1 cellular context compared by ENCODE assay signal in the genomic region with DNA sequence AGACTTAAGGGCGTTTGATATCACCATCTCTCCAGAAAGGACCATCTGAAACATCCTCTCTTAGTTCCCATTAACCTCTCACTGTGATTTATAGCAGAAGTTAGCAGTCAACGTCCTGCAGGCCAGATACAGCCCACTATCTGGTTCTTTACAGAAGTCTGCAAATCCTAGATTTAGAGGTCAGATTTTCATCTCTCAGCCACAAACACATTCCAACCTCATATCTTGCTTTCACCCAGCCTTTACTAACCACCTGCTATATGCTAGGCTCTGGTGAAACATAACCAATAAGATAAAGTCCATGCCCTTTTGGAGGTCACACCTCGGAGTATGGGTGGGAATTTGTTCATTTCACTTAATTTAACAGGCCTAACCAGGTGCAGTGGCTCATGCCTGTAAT.
TF ChIP-seq lines count a peak whose summit lies in the region.

No MANE protein-coding gene starts in this region.

TF ChIP-seq in K562, 482 proteins besides CTCF, POLR2A, EP300 and RAD21 (continued from another document and continues in another):
- TF ChIP-seq CHD7 (IDR thresholded peaks at IDR 0.05; ENCODE audit: low read depth, low read length) (no peak), BMI1 (IDR thresholded peaks at IDR 0.05; ENCODE audit: low read length) (no peak), ZNF707 (CRISPR knock-in tag; conservative IDR thresholded peaks at IDR 0.05) (no peak), ZNF140 (CRISPR knock-in tag; IDR thresholded peaks at IDR 0.05) (no peak), FOXA3 (CRISPR knock-in tag; conservative IDR thresholded peaks at IDR 0.05 in 1 of 2, IDR thresholded peaks at IDR 0.05 in 1 of 2) (no peak; a peak in 1 of 4 replicates), ZNF395 (CRISPR knock-in tag; IDR thresholded peaks at IDR 0.05) (peak; percentile 92), STAT5A (IDR thresholded peaks at IDR 0.05; ENCODE audit: borderline replicate concordance, low read length) (peak; percentile 87), CREB1 (IDR thresholded peaks at IDR 0.05) (no peak; the same call in 1 of the 2 replicates), CREB1 (CRISPR knock-in tag; IDR thresholded peaks at IDR 0.05) (no peak), YY1 (IDR thresholded peaks at IDR 0.05; ENCODE audit: borderline replicate concordance in 1 of 3, control insufficient read depth in 1 of 3, extremely low read depth in 1 of 3, insufficient read depth in 3 of 3, insufficient read length in 1 of 3, insufficient replicate concordance in 2 of 3, low read depth in 1 of 3, low read length in 2 of 3) (no peak), C11orf30 (IDR thresholded peaks at IDR 0.05; ENCODE audit: low read depth) (no peak), ZNF24 (IDR thresholded peaks at IDR 0.05) (no peak), GATA2 (CRISPR knock-in tag; IDR thresholded peaks at IDR 0.05) (0 out of 2 replicates have a peak, but pooled peaks have one; percentile 41), ZC3H4 (CRISPR knock-in tag; IDR thresholded peaks at IDR 0.05; ENCODE audit: borderline replicate concordance) (no peak), TBP (optimal IDR thresholded peaks at IDR 0.05; ENCODE audit: low read depth, low read length) (no peak), RBM17 (IDR thresholded peaks at IDR 0.05; ENCODE audit: borderline replicate concordance, low read depth, low read length) (no peak), ZNF79 (CRISPR knock-in tag; IDR thresholded peaks at IDR 0.05; ENCODE audit: low read depth) (no peak), ZFPM2 (CRISPR knock-in tag; IDR thresholded peaks at IDR 0.05) (no peak), HLTF (IDR thresholded peaks at IDR 0.05) (no peak), CBX8 (IDR thresholded peaks at IDR 0.05; ENCODE audit: borderline replicate concordance, extremely low read depth, low read depth, low read length, poor library complexity, severe bottlenecking) (no peak), ZNF384 (IDR thresholded peaks at IDR 0.05; ENCODE audit: low read depth, low read length) (no peak), COPS2 (conservative IDR thresholded peaks at IDR 0.05) (no peak), NFATC3 (IDR thresholded peaks at IDR 0.05) (no peak)
- TF ChIP-seq, protein P1, sequence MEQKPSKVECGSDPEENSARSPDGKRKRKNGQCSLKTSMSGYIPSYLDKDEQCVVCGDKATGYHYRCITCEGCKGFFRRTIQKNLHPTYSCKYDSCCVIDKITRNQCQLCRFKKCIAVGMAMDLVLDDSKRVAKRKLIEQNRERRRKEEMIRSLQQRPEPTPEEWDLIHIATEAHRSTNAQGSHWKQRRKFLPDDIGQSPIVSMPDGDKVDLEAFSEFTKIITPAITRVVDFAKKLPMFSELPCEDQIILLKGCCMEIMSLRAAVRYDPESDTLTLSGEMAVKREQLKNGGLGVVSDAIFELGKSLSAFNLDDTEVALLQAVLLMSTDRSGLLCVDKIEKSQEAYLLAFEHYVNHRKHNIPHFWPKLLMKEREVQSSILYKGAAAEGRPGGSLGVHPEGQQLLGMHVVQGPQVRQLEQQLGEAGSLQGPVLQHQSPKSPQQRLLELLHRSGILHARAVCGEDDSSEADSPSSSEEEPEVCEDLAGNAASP (IDR thresholded peaks at IDR 0.05) = no peak
- TF ChIP-seq, protein P2, sequence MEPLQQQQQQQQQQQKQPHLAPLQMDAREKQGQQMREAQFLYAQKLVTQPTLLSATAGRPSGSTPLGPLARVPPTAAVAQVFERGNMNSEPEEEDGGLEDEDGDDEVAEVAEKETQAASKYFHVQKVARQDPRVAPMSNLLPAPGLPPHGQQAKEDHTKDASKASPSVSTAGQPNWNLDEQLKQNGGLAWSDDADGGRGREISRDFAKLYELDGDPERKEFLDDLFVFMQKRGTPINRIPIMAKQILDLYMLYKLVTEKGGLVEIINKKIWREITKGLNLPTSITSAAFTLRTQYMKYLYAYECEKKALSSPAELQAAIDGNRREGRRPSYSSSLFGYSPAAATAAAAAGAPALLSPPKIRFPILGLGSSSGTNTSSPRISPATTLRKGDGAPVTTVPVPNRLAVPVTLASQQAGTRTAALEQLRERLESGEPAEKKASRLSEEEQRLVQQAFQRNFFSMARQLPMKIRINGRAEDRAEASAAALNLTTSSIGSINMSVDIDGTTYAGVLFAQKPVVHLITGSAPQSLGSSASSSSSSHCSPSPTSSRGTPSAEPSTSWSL (CRISPR knock-in tag; IDR thresholded peaks at IDR 0.05; ENCODE audit: borderline replicate concordance) = no peak
- TF ChIP-seq, protein P3, sequence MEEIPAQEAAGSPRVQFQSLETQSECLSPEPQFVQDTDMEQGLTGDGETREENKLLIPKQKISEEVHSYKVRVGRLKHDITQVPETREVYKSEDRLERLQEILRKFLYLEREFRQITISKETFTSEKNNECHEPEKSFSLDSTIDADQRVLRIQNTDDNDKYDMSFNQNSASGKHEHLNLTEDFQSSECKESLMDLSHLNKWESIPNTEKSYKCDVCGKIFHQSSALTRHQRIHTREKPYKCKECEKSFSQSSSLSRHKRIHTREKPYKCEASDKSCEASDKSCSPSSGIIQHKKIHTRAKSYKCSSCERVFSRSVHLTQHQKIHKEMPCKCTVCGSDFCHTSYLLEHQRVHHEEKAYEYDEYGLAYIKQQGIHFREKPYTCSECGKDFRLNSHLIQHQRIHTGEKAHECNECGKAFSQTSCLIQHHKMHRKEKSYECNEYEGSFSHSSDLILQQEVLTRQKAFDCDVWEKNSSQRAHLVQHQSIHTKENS (CRISPR knock-in tag; IDR thresholded peaks at IDR 0.05) = no peak
- TF ChIP-seq, protein P4, sequence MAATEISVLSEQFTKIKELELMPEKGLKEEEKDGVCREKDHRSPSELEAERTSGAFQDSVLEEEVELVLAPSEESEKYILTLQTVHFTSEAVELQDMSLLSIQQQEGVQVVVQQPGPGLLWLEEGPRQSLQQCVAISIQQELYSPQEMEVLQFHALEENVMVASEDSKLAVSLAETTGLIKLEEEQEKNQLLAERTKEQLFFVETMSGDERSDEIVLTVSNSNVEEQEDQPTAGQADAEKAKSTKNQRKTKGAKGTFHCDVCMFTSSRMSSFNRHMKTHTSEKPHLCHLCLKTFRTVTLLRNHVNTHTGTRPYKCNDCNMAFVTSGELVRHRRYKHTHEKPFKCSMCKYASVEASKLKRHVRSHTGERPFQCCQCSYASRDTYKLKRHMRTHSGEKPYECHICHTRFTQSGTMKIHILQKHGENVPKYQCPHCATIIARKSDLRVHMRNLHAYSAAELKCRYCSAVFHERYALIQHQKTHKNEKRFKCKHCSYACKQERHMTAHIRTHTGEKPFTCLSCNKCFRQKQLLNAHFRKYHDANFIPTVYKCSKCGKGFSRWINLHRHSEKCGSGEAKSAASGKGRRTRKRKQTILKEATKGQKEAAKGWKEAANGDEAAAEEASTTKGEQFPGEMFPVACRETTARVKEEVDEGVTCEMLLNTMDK (IDR thresholded peaks at IDR 0.05; ENCODE audit: borderline replicate concordance, insufficient read depth, low read depth, low read length, poor library complexity, severe bottlenecking) = no peak
- TF ChIP-seq, protein P5, sequence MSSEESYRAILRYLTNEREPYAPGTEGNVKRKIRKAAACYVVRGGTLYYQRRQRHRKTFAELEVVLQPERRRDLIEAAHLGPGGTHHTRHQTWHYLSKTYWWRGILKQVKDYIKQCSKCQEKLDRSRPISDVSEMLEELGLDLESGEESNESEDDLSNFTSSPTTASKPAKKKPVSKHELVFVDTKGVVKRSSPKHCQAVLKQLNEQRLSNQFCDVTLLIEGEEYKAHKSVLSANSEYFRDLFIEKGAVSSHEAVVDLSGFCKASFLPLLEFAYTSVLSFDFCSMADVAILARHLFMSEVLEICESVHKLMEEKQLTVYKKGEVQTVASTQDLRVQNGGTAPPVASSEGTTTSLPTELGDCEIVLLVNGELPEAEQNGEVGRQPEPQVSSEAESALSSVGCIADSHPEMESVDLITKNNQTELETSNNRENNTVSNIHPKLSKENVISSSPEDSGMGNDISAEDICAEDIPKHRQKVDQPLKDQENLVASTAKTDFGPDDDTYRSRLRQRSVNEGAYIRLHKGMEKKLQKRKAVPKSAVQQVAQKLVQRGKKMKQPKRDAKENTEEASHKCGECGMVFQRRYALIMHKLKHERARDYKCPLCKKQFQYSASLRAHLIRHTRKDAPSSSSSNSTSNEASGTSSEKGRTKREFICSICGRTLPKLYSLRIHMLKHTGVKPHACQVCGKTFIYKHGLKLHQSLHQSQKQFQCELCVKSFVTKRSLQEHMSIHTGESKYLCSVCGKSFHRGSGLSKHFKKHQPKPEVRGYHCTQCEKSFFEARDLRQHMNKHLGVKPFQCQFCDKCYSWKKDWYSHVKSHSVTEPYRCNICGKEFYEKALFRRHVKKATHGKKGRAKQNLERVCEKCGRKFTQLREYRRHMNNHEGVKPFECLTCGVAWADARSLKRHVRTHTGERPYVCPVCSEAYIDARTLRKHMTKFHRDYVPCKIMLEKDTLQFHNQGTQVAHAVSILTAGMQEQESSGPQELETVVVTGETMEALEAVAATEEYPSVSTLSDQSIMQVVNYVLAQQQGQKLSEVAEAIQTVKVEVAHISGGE (CRISPR knock-in tag; IDR thresholded peaks at IDR 0.05) = peak in 1 of 3 experiments; percentile 55; a peak in 1 of 6 replicates
